ENCODE assay signal across 13 cellular contexts in genomic region chr2:168633895-168634294, GRCh38.
DNase-seq lines count a peak whose midpoint lies in the region; ATAC-seq and TF ChIP-seq lines count a peak whose summit lies in the region.
"Had no signal": no experiment of that assay in that cellular context is flagged by ENCODE, and none has a peak within 500 bp of the region (broad histone marks: within the 10 kb centered on the region; RNA-seq: fewer than 3 reads in every experiment).

No MANE protein-coding gene starts in this region.

- H3K4me3 Mint-ChIP-seq in stimulated activated memory B cell treated with anti-CD40 and anti-IgM and Interleukin-4, amounts not matched to agents 10 μg/mL and 1 μg/mL and 100 μg/mL, for 72 hours, result no peak overlapping the region
- H3K4me3 Mint-ChIP-seq in WTC11, result no peak overlapping the region
- H3K4me3 Mint-ChIP-seq: activated B cell treated with CpG ODN at 0.5 μM for 24 hours, mesothelial cell of epicardium had no signal

- no peaks in the 10 kb centered on the region for H3K27me3 ChIP-seq in gastroesophageal sphincter
- H3K27me3 ChIP-seq: pancreas had no signal

- no peak for DNase-seq in NCI-H2171 (lab: John Stamatoyannopoulos, UW)
- DNase-seq in NK-92 treated with Interleukin-12 subunit alpha and Interleukin-12 subunit beta, amount 100 ng/mL, for 24 hours (lab: John Stamatoyannopoulos, UW), result no peak
- no peak for DNase-seq in WTC11 (ENCODE audit: low spot score)
- DNase-seq: activated B cell treated with CpG ODN at 0.5 μM for 24 hours, amniotic stem cell, NCI-H1930, pancreas had no signal

- peaks cover 14 to 56% (median 31%) of the 10 kb centered on the region in 3 donors for H3K4me1 ChIP-seq in gastroesophageal sphincter
- H3K4me1 ChIP-seq: pancreas had no signal

- POLR2A ChIA-PET in WTC11 (lab: Charles Lee), result interaction anchor here (0.6 kb wide), 1 partner anchor 88 kb away, joined by 5 read pairs; no protein-coding TSS in a partner anchor

- H3K9me3 Mint-ChIP-seq in stimulated activated memory B cell treated with anti-CD40 and anti-IgM and Interleukin-4, amounts not matched to agents 10 μg/mL and 1 μg/mL and 100 μg/mL, for 72 hours, result no peaks in the 10 kb centered on the region
- no peaks in the 10 kb centered on the region for H3K9me3 Mint-ChIP-seq in WTC11
- H3K9me3 Mint-ChIP-seq: activated B cell treated with CpG ODN at 0.5 μM for 24 hours had no signal

- TF ChIP-seq CTCF in gastroesophageal sphincter (IDR thresholded peaks at IDR 0.05) (no peak), WTC11 (IDR thresholded peaks at IDR 0.05) (no peak)

- no peak for TF ChIP-seq EP300 in gastroesophageal sphincter (IDR thresholded peaks at IDR 0.05)

- no peak overlapping the region for H3K4me3 ChIP-seq in gastroesophageal sphincter
- H3K4me3 ChIP-seq: pancreas had no signal

- 57 to 90% methylated on average over 1 of the region's 1 CpG for WGBS in gastroesophageal sphincter (ENCODE audit: low coverage in 1 of 2), 2 donors

- no peak for TF ChIP-seq POLR2A in gastroesophageal sphincter (IDR thresholded peaks at IDR 0.05)

- no peaks in the 10 kb centered on the region for H3K9me3 ChIP-seq in gastroesophageal sphincter
- H3K9me3 ChIP-seq: pancreas had no signal

- ATAC-seq in GM18511 (IDR thresholded peaks at IDR 0.05; ENCODE audit: unreplicated experiment) (peak; percentile 75), GM19467 (IDR thresholded peaks at IDR 0.05; ENCODE audit: unreplicated experiment) (peak; percentile 54), HG03025 (IDR thresholded peaks at IDR 0.05; ENCODE audit: low FRiP score, unreplicated experiment) (peak; percentile 71), gastroesophageal sphincter (no peak), WTC11 (no peak)
- no peak for ATAC-seq in stimulated activated memory B cell treated with anti-CD40 and anti-IgM and Interleukin-4, amounts not matched to agents 10 μg/mL and 1 μg/mL and 100 μg/mL, for 72 hours
- ATAC-seq: pancreas had no signal

- peak overlapping the region; percentile 80 to 99 (median 86) for H3K27ac ChIP-seq in gastroesophageal sphincter
- H3K27ac ChIP-seq: pancreas had no signal

- H3K36me3 ChIP-seq in gastroesophageal sphincter, result no peaks in the 10 kb centered on the region
- H3K36me3 ChIP-seq: pancreas had no signal

- H3K36me3 Mint-ChIP-seq in stimulated activated memory B cell treated with anti-CD40 and anti-IgM and Interleukin-4, amounts not matched to agents 10 μg/mL and 1 μg/mL and 100 μg/mL, for 72 hours, result no peaks in the 10 kb centered on the region
- H3K36me3 Mint-ChIP-seq in WTC11, result no peaks in the 10 kb centered on the region

- no peaks in the 10 kb centered on the region for H3K27me3 Mint-ChIP-seq in stimulated activated memory B cell treated with anti-CD40 and anti-IgM and Interleukin-4, amounts not matched to agents 10 μg/mL and 1 μg/mL and 100 μg/mL, for 72 hours
- no peaks in the 10 kb centered on the region for H3K27me3 Mint-ChIP-seq in WTC11 (ENCODE audit: low read depth)
- H3K27me3 Mint-ChIP-seq: activated B cell treated with CpG ODN at 0.5 μM for 24 hours had no signal

- H3K4me1 Mint-ChIP-seq in stimulated activated memory B cell treated with anti-CD40 and anti-IgM and Interleukin-4, amounts not matched to agents 10 μg/mL and 1 μg/mL and 100 μg/mL, for 72 hours, result no peaks in the 10 kb centered on the region
- peaks cover 33% of the 10 kb centered on the region for H3K4me1 Mint-ChIP-seq in WTC11

- H3K27ac Mint-ChIP-seq in stimulated activated memory B cell treated with anti-CD40 and anti-IgM and Interleukin-4, amounts not matched to agents 10 μg/mL and 1 μg/mL and 100 μg/mL, for 72 hours, result no peak overlapping the region
- H3K27ac Mint-ChIP-seq in WTC11, result no peak overlapping the region
- H3K27ac Mint-ChIP-seq: activated B cell treated with CpG ODN at 0.5 μM for 24 hours, mesothelial cell of epicardium had no signal

- CTCF ChIA-PET in WTC11 (lab: Charles Lee), result no interaction called here

TF ChIP-seq in WTC11, 78 proteins besides CTCF, POLR2A, EP300 and RAD21:
- TF ChIP-seq FOXJ3 (CRISPR knock-in tag; IDR thresholded peaks at IDR 0.05; ENCODE audit: borderline replicate concordance), result no peak
- TF ChIP-seq OVOL2 (CRISPR knock-in tag; IDR thresholded peaks at IDR 0.05; ENCODE audit: borderline replicate concordance), result no peak
- no peak for TF ChIP-seq ELF4 (CRISPR knock-in tag; IDR thresholded peaks at IDR 0.05; ENCODE audit: low read depth)
- no peak for TF ChIP-seq SMAD4 (CRISPR knock-in tag; IDR thresholded peaks at IDR 0.05)
- no peak for TF ChIP-seq CDX4 (CRISPR knock-in tag; IDR thresholded peaks at IDR 0.05; ENCODE audit: borderline replicate concordance)
- TF ChIP-seq ZNF232 (CRISPR knock-in tag; IDR thresholded peaks at IDR 0.05), result no peak
- no peak for TF ChIP-seq TCF7 (CRISPR knock-in tag; IDR thresholded peaks at IDR 0.05; ENCODE audit: low read depth)
- TF ChIP-seq CREM (CRISPR knock-in tag; IDR thresholded peaks at IDR 0.05), result no peak
- no peak for TF ChIP-seq IRF2 (CRISPR knock-in tag; IDR thresholded peaks at IDR 0.05; ENCODE audit: borderline replicate concordance, low read depth)
- TF ChIP-seq STAT6 (CRISPR knock-in tag; conservative IDR thresholded peaks at IDR 0.05; ENCODE audit: low read depth), result no peak
- TF ChIP-seq ZNF317 (CRISPR knock-in tag; IDR thresholded peaks at IDR 0.05; ENCODE audit: borderline replicate concordance, low read depth), result no peak

Comparison
In these comparisons a context has a peak if more than half of its experiments do, and no peak if none do; other contexts are left out.
1. ATAC-seq: peak in GM18511 (single experiment), GM19467 (single experiment) and HG03025 (single experiment); none in gastroesophageal sphincter (single experiment), stimulated activated memory B cell treated with anti-CD40 and anti-IgM and Interleukin-4, amounts not matched to agents 10 μg/mL and 1 μg/mL and 100 μg/mL, for 72 hours (single experiment) and WTC11 (single experiment).